28 cellular contexts compared by ENCODE assay signal in the genomic region with DNA sequence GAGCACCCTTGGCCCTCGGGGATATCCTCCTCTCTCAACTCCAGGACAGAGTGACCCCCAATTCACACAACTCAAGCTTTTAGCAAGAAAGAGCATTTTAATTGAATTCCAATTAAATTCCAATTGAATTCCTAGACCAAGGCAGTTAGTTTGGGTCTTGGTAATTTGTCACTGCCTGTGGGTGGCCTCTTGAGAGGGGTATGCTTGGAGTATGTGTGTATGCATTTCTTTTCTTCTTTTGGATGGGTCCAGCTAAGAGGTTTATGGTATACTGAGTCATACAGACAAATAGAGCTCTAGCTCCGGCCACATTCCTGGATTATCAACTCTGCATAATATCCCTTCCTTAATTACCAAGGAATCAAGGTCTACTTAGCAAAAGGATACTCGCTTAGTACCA.
"Had no signal": no experiment of that assay in that cellular context is flagged by ENCODE, and none has a peak within 500 bp of the region (broad histone marks: within the 10 kb centered on the region; RNA-seq: fewer than 3 reads in every experiment).

No MANE protein-coding gene starts in this region.

- H3K27ac ChIP-seq: stomach, suprapubic skin, testis, thoracic aorta, thyroid gland, tibial artery, tibial nerve, transverse colon, upper lobe of left lung, upper lobe of right lung, uterus, vagina had no signal

- H3K36me3 Mint-ChIP-seq: stimulated activated effector memory CD8-positive, alpha-beta T cell treated with anti-CD3 and anti-CD28 coated beads, Interleukin-12 subunit alpha, Interleukin-12 subunit beta, amount 100 ng/mL, for 72 hours; stimulated activated memory B cell treated with anti-CD40 and anti-IgM and Interleukin-4, amounts not matched to agents 10 μg/mL and 1 μg/mL and 100 μg/mL, for 72 hours; stimulated activated naive B cell treated with anti-CD40 and anti-IgM and Interleukin-4, amounts not matched to agents 10 μg/mL and 1 μg/mL and 100 μg/mL, for 72 hours; type B pancreatic cell had no signal

- H3K36me3 ChIP-seq: stomach, suprapubic skin, thoracic aorta, thyroid gland, tibial artery, tibial nerve, transverse colon, upper lobe of left lung, upper lobe of right lung, uterus, vagina had no signal

- H3K4me3 Mint-ChIP-seq: stimulated activated effector memory CD8-positive, alpha-beta T cell treated with anti-CD3 and anti-CD28 coated beads, Interleukin-12 subunit alpha, Interleukin-12 subunit beta, amount 100 ng/mL, for 72 hours; stimulated activated memory B cell treated with anti-CD40 and anti-IgM and Interleukin-4, amounts not matched to agents 10 μg/mL and 1 μg/mL and 100 μg/mL, for 72 hours; stimulated activated naive B cell treated with anti-CD40 and anti-IgM and Interleukin-4, amounts not matched to agents 10 μg/mL and 1 μg/mL and 100 μg/mL, for 72 hours; stimulated activated naive CD8-positive, alpha-beta T cell treated with anti-CD3 and anti-CD28 coated beads, Interleukin-15, amount 100 ng/mL, for 72 hours; stimulated activated naive CD8-positive, alpha-beta T cell treated with anti-CD3 and anti-CD28 coated beads, Interleukin-15, Interleukin-2, amounts not matched to agents 100 ng/mL and 50 ng/mL, for 24 hours; type B pancreatic cell had no signal

- H3K9me3 Mint-ChIP-seq: stimulated activated effector memory CD8-positive, alpha-beta T cell treated with anti-CD3 and anti-CD28 coated beads, Interleukin-12 subunit alpha, Interleukin-12 subunit beta, amount 100 ng/mL, for 72 hours; stimulated activated memory B cell treated with anti-CD40 and anti-IgM and Interleukin-4, amounts not matched to agents 10 μg/mL and 1 μg/mL and 100 μg/mL, for 72 hours; stimulated activated naive B cell treated with anti-CD40 and anti-IgM and Interleukin-4, amounts not matched to agents 10 μg/mL and 1 μg/mL and 100 μg/mL, for 72 hours; stimulated activated naive CD8-positive, alpha-beta T cell treated with anti-CD3 and anti-CD28 coated beads, Interleukin-15, Interleukin-2, amounts not matched to agents 100 ng/mL and 50 ng/mL, for 24 hours had no signal

- H3K27ac Mint-ChIP-seq: stimulated activated effector memory CD8-positive, alpha-beta T cell treated with anti-CD3 and anti-CD28 coated beads, Interleukin-12 subunit alpha, Interleukin-12 subunit beta, amount 100 ng/mL, for 72 hours; stimulated activated memory B cell treated with anti-CD40 and anti-IgM and Interleukin-4, amounts not matched to agents 10 μg/mL and 1 μg/mL and 100 μg/mL, for 72 hours; stimulated activated naive B cell treated with anti-CD40 and anti-IgM and Interleukin-4, amounts not matched to agents 10 μg/mL and 1 μg/mL and 100 μg/mL, for 72 hours; stimulated activated naive CD8-positive, alpha-beta T cell treated with anti-CD3 and anti-CD28 coated beads, Interleukin-15, amount 100 ng/mL, for 72 hours; stimulated activated naive CD8-positive, alpha-beta T cell treated with anti-CD3 and anti-CD28 coated beads, Interleukin-15, Interleukin-2, amounts not matched to agents 100 ng/mL and 50 ng/mL, for 24 hours; type B pancreatic cell had no signal

- ATAC-seq: stimulated activated effector memory CD8-positive, alpha-beta T cell treated with anti-CD3 and anti-CD28 coated beads, Interleukin-12 subunit alpha, Interleukin-12 subunit beta, amount 100 ng/mL, for 72 hours; stimulated activated memory B cell treated with anti-CD40 and anti-IgM and Interleukin-4, amounts not matched to agents 10 μg/mL and 1 μg/mL and 100 μg/mL, for 72 hours; stimulated activated naive B cell treated with anti-CD40 and anti-IgM and Interleukin-4, amounts not matched to agents 10 μg/mL and 1 μg/mL and 100 μg/mL, for 72 hours; stimulated activated naive CD8-positive, alpha-beta T cell treated with anti-CD3 and anti-CD28 coated beads, Interleukin-15, amount 100 ng/mL, for 72 hours; stimulated activated naive CD8-positive, alpha-beta T cell treated with anti-CD3 and anti-CD28 coated beads, Interleukin-15, Interleukin-2, amounts not matched to agents 100 U/mL and 50 U/mL, for 24 hours; upper lobe of right lung had no signal

- H3K4me1 ChIP-seq: stomach, suprapubic skin, testis, thyroid gland, tibial artery, tibial nerve, transverse colon, upper lobe of left lung, upper lobe of right lung, uterus, vagina had no signal

- H3K27me3 Mint-ChIP-seq: stimulated activated memory B cell treated with anti-CD40 and anti-IgM and Interleukin-4, amounts not matched to agents 10 μg/mL and 1 μg/mL and 100 μg/mL, for 72 hours; stimulated activated naive CD8-positive, alpha-beta T cell treated with anti-CD3 and anti-CD28 coated beads, Interleukin-15, Interleukin-2, amounts not matched to agents 100 ng/mL and 50 ng/mL, for 24 hours had no signal

- H3K4me1 Mint-ChIP-seq: stimulated activated effector memory CD8-positive, alpha-beta T cell treated with anti-CD3 and anti-CD28 coated beads, Interleukin-12 subunit alpha, Interleukin-12 subunit beta, amount 100 ng/mL, for 72 hours; stimulated activated memory B cell treated with anti-CD40 and anti-IgM and Interleukin-4, amounts not matched to agents 10 μg/mL and 1 μg/mL and 100 μg/mL, for 72 hours; stimulated activated naive B cell treated with anti-CD40 and anti-IgM and Interleukin-4, amounts not matched to agents 10 μg/mL and 1 μg/mL and 100 μg/mL, for 72 hours; stimulated activated naive CD8-positive, alpha-beta T cell treated with anti-CD3 and anti-CD28 coated beads, Interleukin-15, amount 100 ng/mL, for 72 hours had no signal

- H3K9me3 ChIP-seq: suprapubic skin, testis, thoracic aorta, thyroid gland, tibial artery, tibial nerve, transverse colon, upper lobe of left lung, upper lobe of right lung, uterus, vagina had no signal

- DNase-seq: stimulated activated CD4-positive, alpha-beta T cell treated with anti-CD3 and anti-CD28 coated beads, Interleukin-2, amount 100 ng/mL, for 48 hours; stimulated activated CD4-positive, alpha-beta T cell treated with anti-CD3 and anti-CD28 coated beads, Interleukin-4, amount 100 ng/mL, for 1 hour; stimulated activated CD4-positive, alpha-beta T cell treated with anti-CD3 and anti-CD28 coated beads, Interleukin-4, amount 100 ng/mL, for 24 hours; stimulated activated CD4-positive, alpha-beta T cell treated with anti-CD3 and anti-CD28 coated beads, Interleukin-4, amount 100 ng/mL, for 4 hours; stimulated activated CD8-positive, alpha-beta memory T cell treated with anti-CD3 and anti-CD28 coated beads, Interleukin-4, amount 100 ng/mL, for 48 hours; stimulated activated naive B cell treated with anti-CD40 and anti-IgM and Interleukin-4, amounts not matched to agents 10 μg/mL and 1 μg/mL and 100 μg/mL, for 72 hours; stimulated activated naive CD4-positive, alpha-beta T cell; stimulated activated naive CD4-positive, alpha-beta T cell treated with Interleukin-2 at 50 U/mL for 16 hours; stimulated activated naive CD8-positive, alpha-beta T cell treated with anti-CD3 and anti-CD28 coated beads, Interleukin-15, amount 100 ng/mL, for 72 hours; stimulated activated naive CD8-positive, alpha-beta T cell treated with anti-CD3 and anti-CD28 coated beads, Interleukin-15, Interleukin-2, amounts not matched to agents 100 U/mL and 50 U/mL, for 24 hours; stomach; substantia nigra; testis; thyroid gland; tibial artery; transverse colon; trophoblast cell; upper lobe of left lung; upper lobe of right lung; uterus had no signal

- H3K27me3 ChIP-seq: stomach, suprapubic skin, testis, thyroid gland, tibial artery, tibial nerve, transverse colon, upper lobe of left lung, upper lobe of right lung, uterus, vagina had no signal

- H3K4me3 ChIP-seq: stomach, suprapubic skin, testis, thoracic aorta, thyroid gland, tibial artery, tibial nerve, transverse colon, upper lobe of left lung, upper lobe of right lung, uterus, vagina had no signal
